20 cellular contexts compared by ENCODE assay signal in genomic region chr7:120523985-120524384, GRCh38.
"Had no signal": no experiment of that assay in that cellular context is flagged by ENCODE, and none has a peak within 500 bp of the region (broad histone marks: within the 10 kb centered on the region; RNA-seq: fewer than 3 reads in every experiment).

No MANE protein-coding gene starts in this region.

- DNase-seq: dermis blood vessel endothelial cell; dorsolateral prefrontal cortex; effector CD4-positive, alpha-beta T cell; effector memory CD4-positive, alpha-beta T cell; foreskin keratinocyte; heart left ventricle; hypothalamus; left cardiac atrium; left lung; left ventricle myocardium superior; lower lobe of right lung; mesenchymal stem cell; mucosa of descending colon; naive B cell; naive thymus-derived CD8-positive, alpha-beta T cell had no signal

- H3K27ac Mint-ChIP-seq: mesothelial cell of epicardium; naive B cell; naive thymus-derived CD8-positive, alpha-beta T cell had no signal

- H2AFZ ChIP-seq: hepatocyte had no signal

- H3K4me2 ChIP-seq: hepatocyte had no signal

- H3K36me3 ChIP-seq: esophagus muscularis mucosa, gastroesophageal sphincter, heart left ventricle, left lung, lower lobe of right lung had no signal

- H3K27me3 Mint-ChIP-seq: naive thymus-derived CD8-positive, alpha-beta T cell had no signal

- H3K9me3 Mint-ChIP-seq: mesothelial cell of epicardium had no signal

- H3K9me3 ChIP-seq: esophagus muscularis mucosa, gastroesophageal sphincter, heart left ventricle, left lung, lower lobe of right lung, mucosa of descending colon had no signal

- H3K36me3 Mint-ChIP-seq: mesothelial cell of epicardium; naive B cell; naive thymus-derived CD8-positive, alpha-beta T cell had no signal

- H3K4me3 ChIP-seq: coronary artery, dorsolateral prefrontal cortex, esophagus muscularis mucosa, gastroesophageal sphincter, heart left ventricle, hepatocyte, left lung, lower lobe of right lung, mucosa of descending colon had no signal

- H3K4me1 Mint-ChIP-seq: naive B cell; naive thymus-derived CD8-positive, alpha-beta T cell had no signal

- ATAC-seq: foreskin keratinocyte; gastroesophageal sphincter; heart left ventricle; left cardiac atrium; left lung; left ventricle myocardium superior; lower lobe of right lung; mucosa of descending colon; naive thymus-derived CD8-positive, alpha-beta T cell had no signal

- H3K4me3 Mint-ChIP-seq: mesothelial cell of epicardium; naive B cell; naive thymus-derived CD8-positive, alpha-beta T cell had no signal

- H3K79me2 ChIP-seq: hepatocyte had no signal

- H3K4me1 ChIP-seq: esophagus muscularis mucosa, foreskin keratinocyte, gastroesophageal sphincter, heart left ventricle, left lung, lower lobe of right lung had no signal

- H3K27me3 ChIP-seq: dorsolateral prefrontal cortex, esophagus muscularis mucosa, foreskin keratinocyte, gastroesophageal sphincter, heart left ventricle, hepatocyte, left lung had no signal

- H3K27ac ChIP-seq: coronary artery, dorsolateral prefrontal cortex, esophagus muscularis mucosa, foreskin keratinocyte, gastroesophageal sphincter, heart left ventricle, hepatocyte, left lung, lower lobe of right lung had no signal
